In the genomic region with DNA sequence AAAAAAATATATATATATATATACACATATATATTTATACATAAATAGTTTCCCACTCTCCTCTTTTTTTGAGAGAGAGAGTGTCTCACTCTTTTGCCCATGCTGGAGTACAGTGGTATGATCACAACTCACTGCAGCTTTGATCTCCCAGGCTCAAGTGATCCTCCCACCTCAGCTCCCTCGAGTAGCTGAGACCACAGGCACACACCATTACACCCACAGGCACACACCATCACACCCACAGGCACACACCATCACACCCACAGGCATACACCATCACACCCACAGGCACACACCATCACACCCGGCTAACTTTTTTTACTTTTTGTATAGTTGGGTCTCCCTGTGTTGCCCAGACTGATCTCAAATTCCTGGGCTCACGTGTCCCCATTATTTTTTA, we compare ENCODE assay signal across 17 cellular contexts.
"Had no signal": no experiment of that assay in that cellular context is flagged by ENCODE, and none has a peak within 500 bp of the region (broad histone marks: within the 10 kb centered on the region; RNA-seq: fewer than 3 reads in every experiment).

No MANE protein-coding gene starts in this region.

- DNase-seq: activated CD4-positive, alpha-beta memory T cell treated with anti-CD3 and anti-CD28 coated beads for 36 hours; activated CD8-positive, alpha-beta memory T cell treated with anti-CD3 and anti-CD28 coated beads, Interleukin-2, amount 50 U/mL, for 4 hours; activated effector memory CD4-positive, alpha-beta T cell treated with Interleukin-2 at 50 U/mL for 16 hours; aorta; cerebellar nuclear complex; effector CD8-positive, alpha-beta T cell; foreskin keratinocyte; mesenchymal stem cell; ovary; right lobe of liver; SHP77 treated with DMSO at 0.1 percent for 48 hours had no signal

- H3K4me3 ChIP-seq: neural progenitor cell, ovary, right lobe of liver, smooth muscle cell, suprapubic skin had no signal

- H3K27me3 ChIP-seq: foreskin keratinocyte, neural progenitor cell, ovary, right lobe of liver, suprapubic skin had no signal

- H3K27me3 Mint-ChIP-seq: activated CD4-positive, alpha-beta memory T cell treated with anti-CD3 and anti-CD28 coated beads for 36 hours; stimulated activated naive CD8-positive, alpha-beta T cell treated with anti-CD3 and anti-CD28 coated beads, Interleukin-15, Interleukin-2, amounts not matched to agents 100 ng/mL and 50 ng/mL, for 24 hours; type B pancreatic cell had no signal

- H3K36me3 ChIP-seq: ovary had no signal

- H3K4me1 ChIP-seq: foreskin keratinocyte, neural progenitor cell, right lobe of liver, suprapubic skin had no signal

- H3K4me1 Mint-ChIP-seq: neural progenitor cell had no signal

- H3K9me3 ChIP-seq: ovary, right lobe of liver, suprapubic skin had no signal

- H3K4me2 ChIP-seq: neural progenitor cell, smooth muscle cell had no signal

- H3K27ac ChIP-seq: foreskin keratinocyte, neural progenitor cell, ovary, right lobe of liver, suprapubic skin had no signal

- H2AFZ ChIP-seq: neural progenitor cell had no signal

- ATAC-seq: activated naive CD4-positive, alpha-beta T cell treated with anti-CD3 and anti-CD28 coated beads, Interleukin-2, amount 50 U/mL, for 72 hours; foreskin keratinocyte; right lobe of liver had no signal

- H3K9ac ChIP-seq: neural progenitor cell had no signal

- H3K4me3 Mint-ChIP-seq: activated CD4-positive, alpha-beta memory T cell treated with anti-CD3 and anti-CD28 coated beads for 36 hours; neural progenitor cell; stimulated activated naive CD8-positive, alpha-beta T cell treated with anti-CD3 and anti-CD28 coated beads, Interleukin-15, Interleukin-2, amounts not matched to agents 100 ng/mL and 50 ng/mL, for 24 hours; type B pancreatic cell had no signal

- H3K27ac Mint-ChIP-seq: activated CD4-positive, alpha-beta memory T cell treated with anti-CD3 and anti-CD28 coated beads for 36 hours; neural progenitor cell; stimulated activated naive CD8-positive, alpha-beta T cell treated with anti-CD3 and anti-CD28 coated beads, Interleukin-15, Interleukin-2, amounts not matched to agents 100 ng/mL and 50 ng/mL, for 24 hours; type B pancreatic cell had no signal

- H3K9me3 Mint-ChIP-seq: activated CD4-positive, alpha-beta memory T cell treated with anti-CD3 and anti-CD28 coated beads for 36 hours; activated naive CD4-positive, alpha-beta T cell treated with anti-CD3 and anti-CD28 coated beads, Interleukin-2, amount 50 U/mL, for 72 hours; neural progenitor cell; stimulated activated naive CD8-positive, alpha-beta T cell treated with anti-CD3 and anti-CD28 coated beads, Interleukin-15, Interleukin-2, amounts not matched to agents 100 ng/mL and 50 ng/mL, for 24 hours; type B pancreatic cell had no signal
